1 cellular context compared by ENCODE assay signal in genomic region chr11:129853508-129854228, GRCh38.
TF ChIP-seq lines count a peak whose summit lies in the region.

No MANE protein-coding gene starts in this region.

TF ChIP-seq in HepG2, 621 proteins besides CTCF, POLR2A, EP300 and RAD21 (continued from another document and continues in another):
- TF ChIP-seq, protein P1, sequence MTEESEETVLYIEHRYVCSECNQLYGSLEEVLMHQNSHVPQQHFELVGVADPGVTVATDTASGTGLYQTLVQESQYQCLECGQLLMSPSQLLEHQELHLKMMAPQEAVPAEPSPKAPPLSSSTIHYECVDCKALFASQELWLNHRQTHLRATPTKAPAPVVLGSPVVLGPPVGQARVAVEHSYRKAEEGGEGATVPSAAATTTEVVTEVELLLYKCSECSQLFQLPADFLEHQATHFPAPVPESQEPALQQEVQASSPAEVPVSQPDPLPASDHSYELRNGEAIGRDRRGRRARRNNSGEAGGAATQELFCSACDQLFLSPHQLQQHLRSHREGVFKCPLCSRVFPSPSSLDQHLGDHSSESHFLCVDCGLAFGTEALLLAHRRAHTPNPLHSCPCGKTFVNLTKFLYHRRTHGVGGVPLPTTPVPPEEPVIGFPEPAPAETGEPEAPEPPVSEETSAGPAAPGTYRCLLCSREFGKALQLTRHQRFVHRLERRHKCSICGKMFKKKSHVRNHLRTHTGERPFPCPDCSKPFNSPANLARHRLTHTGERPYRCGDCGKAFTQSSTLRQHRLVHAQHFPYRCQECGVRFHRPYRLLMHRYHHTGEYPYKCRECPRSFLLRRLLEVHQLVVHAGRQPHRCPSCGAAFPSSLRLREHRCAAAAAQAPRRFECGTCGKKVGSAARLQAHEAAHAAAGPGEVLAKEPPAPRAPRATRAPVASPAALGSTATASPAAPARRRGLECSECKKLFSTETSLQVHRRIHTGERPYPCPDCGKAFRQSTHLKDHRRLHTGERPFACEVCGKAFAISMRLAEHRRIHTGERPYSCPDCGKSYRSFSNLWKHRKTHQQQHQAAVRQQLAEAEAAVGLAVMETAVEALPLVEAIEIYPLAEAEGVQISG (CRISPR knock-in tag; IDR thresholded peaks at IDR 0.05): peak; percentile 37; the same call in 1 of the 2 replicates
- TF ChIP-seq, protein P2, sequence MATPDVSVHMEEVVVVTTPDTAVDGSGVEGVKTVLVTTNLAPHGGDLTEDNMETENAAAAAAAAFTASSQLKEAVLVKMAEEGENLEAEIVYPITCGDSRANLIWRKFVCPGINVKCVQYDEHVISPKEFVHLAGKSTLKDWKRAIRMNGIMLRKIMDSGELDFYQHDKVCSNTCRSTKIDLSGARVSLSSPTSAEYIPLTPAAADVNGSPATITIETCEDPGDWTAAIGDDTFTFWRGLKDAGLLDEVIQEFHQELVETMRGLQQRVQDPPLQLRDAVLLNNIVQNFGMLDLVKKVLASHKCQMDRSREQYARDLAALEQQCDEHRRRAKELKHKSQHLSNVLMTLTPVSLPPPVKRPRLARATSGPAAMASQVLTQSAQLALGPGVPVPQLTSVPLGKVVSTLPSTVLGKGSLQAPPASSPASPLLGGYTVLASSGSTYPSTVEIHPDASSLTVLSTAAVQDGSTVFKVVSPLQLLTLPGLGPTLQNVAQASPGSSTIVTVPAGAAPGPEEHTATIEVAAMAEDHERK (CRISPR knock-in tag; IDR thresholded peaks at IDR 0.05; ENCODE audit: low read depth): no peak
- TF ChIP-seq ZNF562 (CRISPR knock-in tag; IDR thresholded peaks at IDR 0.05; ENCODE audit: borderline replicate concordance) (no peak), ZNF841 (CRISPR knock-in tag; IDR thresholded peaks at IDR 0.05; ENCODE audit: borderline replicate concordance) (no peak), ZNF839 (CRISPR knock-in tag; IDR thresholded peaks at IDR 0.05; ENCODE audit: borderline replicate concordance) (no peak), TBL1XR1 (IDR thresholded peaks at IDR 0.05; ENCODE audit: borderline replicate concordance, low read length, partially characterized antibody) (no peak), ZNF234 (CRISPR knock-in tag; conservative IDR thresholded peaks at IDR 0.05) (no peak), ZNF121 (CRISPR knock-in tag; IDR thresholded peaks at IDR 0.05) (no peak), HIVEP1 (CRISPR knock-in tag; IDR thresholded peaks at IDR 0.05) (no peak; the same call in 1 of the 2 replicates), ZBTB44 (CRISPR knock-in tag; IDR thresholded peaks at IDR 0.05) (no peak), ISL2 (CRISPR knock-in tag; IDR thresholded peaks at IDR 0.05) (peak; percentile 89), ZNF383 (CRISPR knock-in tag; IDR thresholded peaks at IDR 0.05; ENCODE audit: borderline replicate concordance) (no peak), ZKSCAN8 (CRISPR knock-in tag; IDR thresholded peaks at IDR 0.05; ENCODE audit: borderline replicate concordance) (peak; percentile 73; the same call in 1 of the 2 replicates), ZNF644 (CRISPR knock-in tag; IDR thresholded peaks at IDR 0.05; ENCODE audit: low read depth) (no peak), BHLHE40 (IDR thresholded peaks at IDR 0.05; ENCODE audit: low read length) (no peak), ZNF674 (CRISPR knock-in tag; IDR thresholded peaks at IDR 0.05; ENCODE audit: low read depth) (no peak), KMT2B (CRISPR knock-in tag; IDR thresholded peaks at IDR 0.05) (no peak), ZNF230 (CRISPR knock-in tag; IDR thresholded peaks at IDR 0.05) (0 out of 2 replicates have a peak, but pooled peaks have one; percentile 27), NR0B2 (CRISPR knock-in tag; IDR thresholded peaks at IDR 0.05) (0 out of 2 replicates have a peak, but pooled peaks have one; percentile 26), ZSCAN25 (CRISPR knock-in tag; IDR thresholded peaks at IDR 0.05) (peak; percentile 91), CERS6 (CRISPR knock-in tag; IDR thresholded peaks at IDR 0.05) (no peak), RELA (CRISPR knock-in tag; IDR thresholded peaks at IDR 0.05) (no peak), RXRA (CRISPR knock-in tag; IDR thresholded peaks at IDR 0.05) (no peak), ZBTB38 (CRISPR knock-in tag; IDR thresholded peaks at IDR 0.05) (peak; percentile 96), ZNF567 (CRISPR knock-in tag; IDR thresholded peaks at IDR 0.05; ENCODE audit: borderline replicate concordance) (peak; percentile 32; the same call in 1 of the 2 replicates), TBX3 (IDR thresholded peaks at IDR 0.05; ENCODE audit: borderline replicate concordance) (no peak), FUBP1 (CRISPR knock-in tag; IDR thresholded peaks at IDR 0.05; ENCODE audit: borderline replicate concordance) (no peak), SRY (CRISPR knock-in tag; IDR thresholded peaks at IDR 0.05) (no peak), ARNT (IDR thresholded peaks at IDR 0.05) (no peak), MTA1 (CRISPR knock-in tag; IDR thresholded peaks at IDR 0.05; ENCODE audit: borderline replicate concordance) (peak; percentile 53; the same call in 1 of the 2 replicates), ZNF354B (CRISPR knock-in tag; IDR thresholded peaks at IDR 0.05) (no peak), TCF12 (IDR thresholded peaks at IDR 0.05) (no peak), TCF12 (CRISPR knock-in tag; IDR thresholded peaks at IDR 0.05) (peak; percentile 70; the same call in 1 of the 2 replicates), ZNF274 (CRISPR knock-in tag; IDR thresholded peaks at IDR 0.05) (no peak), CREM (IDR thresholded peaks at IDR 0.05) (peak; percentile 68), CREM (CRISPR knock-in tag; IDR thresholded peaks at IDR 0.05) (no peak)
- TF ChIP-seq, protein P3, sequence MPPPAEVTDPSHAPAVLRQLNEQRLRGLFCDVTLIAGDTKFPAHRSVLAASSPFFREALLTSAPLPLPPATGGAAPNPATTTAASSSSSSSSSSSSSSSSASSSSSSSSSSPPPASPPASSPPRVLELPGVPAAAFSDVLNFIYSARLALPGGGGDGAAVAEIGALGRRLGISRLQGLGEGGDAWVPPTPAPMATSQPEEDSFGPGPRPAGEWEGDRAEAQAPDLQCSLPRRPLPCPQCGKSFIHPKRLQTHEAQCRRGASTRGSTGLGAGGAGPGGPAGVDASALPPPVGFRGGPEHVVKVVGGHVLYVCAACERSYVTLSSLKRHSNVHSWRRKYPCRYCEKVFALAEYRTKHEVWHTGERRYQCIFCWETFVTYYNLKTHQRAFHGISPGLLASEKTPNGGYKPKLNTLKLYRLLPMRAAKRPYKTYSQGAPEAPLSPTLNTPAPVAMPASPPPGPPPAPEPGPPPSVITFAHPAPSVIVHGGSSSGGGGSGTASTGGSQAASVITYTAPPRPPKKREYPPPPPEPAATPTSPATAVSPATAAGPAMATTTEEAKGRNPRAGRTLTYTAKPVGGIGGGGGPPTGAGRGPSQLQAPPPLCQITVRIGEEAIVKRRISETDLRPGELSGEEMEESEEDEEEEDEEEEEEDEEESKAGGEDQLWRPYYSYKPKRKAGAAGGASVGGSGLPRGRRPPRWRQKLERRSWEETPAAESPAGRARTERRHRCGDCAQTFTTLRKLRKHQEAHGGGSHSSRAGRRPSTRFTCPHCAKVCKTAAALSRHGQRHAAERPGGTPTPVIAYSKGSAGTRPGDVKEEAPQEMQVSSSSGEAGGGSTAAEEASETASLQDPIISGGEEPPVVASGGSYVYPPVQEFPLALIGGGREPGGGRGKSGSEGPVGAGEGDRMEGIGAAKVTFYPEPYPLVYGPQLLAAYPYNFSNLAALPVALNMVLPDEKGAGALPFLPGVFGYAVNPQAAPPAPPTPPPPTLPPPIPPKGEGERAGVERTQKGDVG (CRISPR knock-in tag; IDR thresholded peaks at IDR 0.05; ENCODE audit: borderline replicate concordance): 0 out of 2 replicates have a peak, but pooled peaks have one; percentile 57
- TF ChIP-seq, protein P4, sequence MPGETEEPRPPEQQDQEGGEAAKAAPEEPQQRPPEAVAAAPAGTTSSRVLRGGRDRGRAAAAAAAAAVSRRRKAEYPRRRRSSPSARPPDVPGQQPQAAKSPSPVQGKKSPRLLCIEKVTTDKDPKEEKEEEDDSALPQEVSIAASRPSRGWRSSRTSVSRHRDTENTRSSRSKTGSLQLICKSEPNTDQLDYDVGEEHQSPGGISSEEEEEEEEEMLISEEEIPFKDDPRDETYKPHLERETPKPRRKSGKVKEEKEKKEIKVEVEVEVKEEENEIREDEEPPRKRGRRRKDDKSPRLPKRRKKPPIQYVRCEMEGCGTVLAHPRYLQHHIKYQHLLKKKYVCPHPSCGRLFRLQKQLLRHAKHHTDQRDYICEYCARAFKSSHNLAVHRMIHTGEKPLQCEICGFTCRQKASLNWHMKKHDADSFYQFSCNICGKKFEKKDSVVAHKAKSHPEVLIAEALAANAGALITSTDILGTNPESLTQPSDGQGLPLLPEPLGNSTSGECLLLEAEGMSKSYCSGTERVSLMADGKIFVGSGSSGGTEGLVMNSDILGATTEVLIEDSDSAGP (CRISPR knock-in tag; IDR thresholded peaks at IDR 0.05; ENCODE audit: borderline replicate concordance): no peak
- TF ChIP-seq, protein P5, sequence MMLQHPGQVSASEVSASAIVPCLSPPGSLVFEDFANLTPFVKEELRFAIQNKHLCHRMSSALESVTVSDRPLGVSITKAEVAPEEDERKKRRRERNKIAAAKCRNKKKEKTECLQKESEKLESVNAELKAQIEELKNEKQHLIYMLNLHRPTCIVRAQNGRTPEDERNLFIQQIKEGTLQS (CRISPR knock-in tag; IDR thresholded peaks at IDR 0.05): peak; percentile 82; the same call in 1 of the 2 replicates
- TF ChIP-seq, protein P6, sequence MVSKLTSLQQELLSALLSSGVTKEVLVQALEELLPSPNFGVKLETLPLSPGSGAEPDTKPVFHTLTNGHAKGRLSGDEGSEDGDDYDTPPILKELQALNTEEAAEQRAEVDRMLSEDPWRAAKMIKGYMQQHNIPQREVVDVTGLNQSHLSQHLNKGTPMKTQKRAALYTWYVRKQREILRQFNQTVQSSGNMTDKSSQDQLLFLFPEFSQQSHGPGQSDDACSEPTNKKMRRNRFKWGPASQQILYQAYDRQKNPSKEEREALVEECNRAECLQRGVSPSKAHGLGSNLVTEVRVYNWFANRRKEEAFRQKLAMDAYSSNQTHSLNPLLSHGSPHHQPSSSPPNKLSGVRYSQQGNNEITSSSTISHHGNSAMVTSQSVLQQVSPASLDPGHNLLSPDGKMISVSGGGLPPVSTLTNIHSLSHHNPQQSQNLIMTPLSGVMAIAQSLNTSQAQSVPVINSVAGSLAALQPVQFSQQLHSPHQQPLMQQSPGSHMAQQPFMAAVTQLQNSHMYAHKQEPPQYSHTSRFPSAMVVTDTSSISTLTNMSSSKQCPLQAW (CRISPR knock-in tag; IDR thresholded peaks at IDR 0.05): peak; percentile 75; the same call in 1 of the 2 replicates
- TF ChIP-seq, protein P7, sequence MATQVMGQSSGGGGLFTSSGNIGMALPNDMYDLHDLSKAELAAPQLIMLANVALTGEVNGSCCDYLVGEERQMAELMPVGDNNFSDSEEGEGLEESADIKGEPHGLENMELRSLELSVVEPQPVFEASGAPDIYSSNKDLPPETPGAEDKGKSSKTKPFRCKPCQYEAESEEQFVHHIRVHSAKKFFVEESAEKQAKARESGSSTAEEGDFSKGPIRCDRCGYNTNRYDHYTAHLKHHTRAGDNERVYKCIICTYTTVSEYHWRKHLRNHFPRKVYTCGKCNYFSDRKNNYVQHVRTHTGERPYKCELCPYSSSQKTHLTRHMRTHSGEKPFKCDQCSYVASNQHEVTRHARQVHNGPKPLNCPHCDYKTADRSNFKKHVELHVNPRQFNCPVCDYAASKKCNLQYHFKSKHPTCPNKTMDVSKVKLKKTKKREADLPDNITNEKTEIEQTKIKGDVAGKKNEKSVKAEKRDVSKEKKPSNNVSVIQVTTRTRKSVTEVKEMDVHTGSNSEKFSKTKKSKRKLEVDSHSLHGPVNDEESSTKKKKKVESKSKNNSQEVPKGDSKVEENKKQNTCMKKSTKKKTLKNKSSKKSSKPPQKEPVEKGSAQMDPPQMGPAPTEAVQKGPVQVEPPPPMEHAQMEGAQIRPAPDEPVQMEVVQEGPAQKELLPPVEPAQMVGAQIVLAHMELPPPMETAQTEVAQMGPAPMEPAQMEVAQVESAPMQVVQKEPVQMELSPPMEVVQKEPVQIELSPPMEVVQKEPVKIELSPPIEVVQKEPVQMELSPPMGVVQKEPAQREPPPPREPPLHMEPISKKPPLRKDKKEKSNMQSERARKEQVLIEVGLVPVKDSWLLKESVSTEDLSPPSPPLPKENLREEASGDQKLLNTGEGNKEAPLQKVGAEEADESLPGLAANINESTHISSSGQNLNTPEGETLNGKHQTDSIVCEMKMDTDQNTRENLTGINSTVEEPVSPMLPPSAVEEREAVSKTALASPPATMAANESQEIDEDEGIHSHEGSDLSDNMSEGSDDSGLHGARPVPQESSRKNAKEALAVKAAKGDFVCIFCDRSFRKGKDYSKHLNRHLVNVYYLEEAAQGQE (IDR thresholded peaks at IDR 0.05; ENCODE audit: borderline replicate concordance in 1 of 2, low read depth in 1 of 2, low read length in 2 of 2): no peak
